In genomic region chr4:52721968-52722814, GRCh38 we compare ENCODE assay signal across 8 cellular contexts. TPM values are rescaled to one million over a fixed set of nuclear protein-coding genes. Genes with fewer than 3 reads are reported as not detected.
DNase-seq lines count a peak whose midpoint lies in the region; ATAC-seq and TF ChIP-seq lines count a peak whose summit lies in the region.

No MANE protein-coding gene starts in this region.

- ATAC-seq in HG03460 (IDR thresholded peaks at IDR 0.05; ENCODE audit: unreplicated experiment) = peak; percentile 97

- DNase-seq in BJ (ENCODE audit: low read depth) (peak; percentile 81), GM19240 (ENCODE audit: insufficient read length, low spot score) (peak; percentile 68), NCI-H69 (lab: John Stamatoyannopoulos, UW) (peak; percentile 96), ecto neural progenitor cell (ENCODE audit: low spot score) (peak; percentile 95), lower leg skin (ENCODE audit: low spot score in 2 of 2) (peak; percentile 93 to 98)
- peak; percentile 93 for DNase-seq in activated CD4-positive, alpha-beta memory T cell treated with anti-CD3 and anti-CD28 coated beads, Interleukin-2, amount 10 ng/mL, durations not matched to agents 7 days and 5 days
- peak; percentile 84 to 90 for DNase-seq in stimulated activated CD4-positive, alpha-beta T cell treated with anti-CD3 and anti-CD28 coated beads, Interleukin-4, amount 100 ng/mL, for 4 hours

- H3K4me3 ChIP-seq in BJ (ENCODE audit: low read depth, low read length) = peak overlapping the region; percentile 86
- H3K4me3 ChIP-seq in lower leg skin (ENCODE audit: low read depth, poor library complexity, severe bottlenecking) = peak overlapping the region; percentile 57

- POLR2A ChIA-PET in BJ (lab: Charles Lee) = interaction anchor here (0.6 to 1.0 kb wide), 6 partner anchors 10 to 286 kb away, joined by 3 to 17 read pairs (median 4); no protein-coding TSS in a partner anchor
- POLR2A ChIA-PET in activated CD4-positive, alpha-beta memory T cell treated with anti-CD3 and anti-CD28 coated beads, Interleukin-2, amount 10 ng/mL, durations not matched to agents 7 days and 5 days (lab: Charles Lee) = interaction anchor here (0.7 to 4.0 kb wide), 9 partner anchors 10 to 880 kb away, joined by 3 to 127 read pairs (median 4); no protein-coding TSS in a partner anchor

- peaks cover 17% of the 10 kb centered on the region for H3K36me3 Mint-ChIP-seq in activated CD4-positive, alpha-beta memory T cell treated with anti-CD3 and anti-CD28 coated beads, Interleukin-2, amount 10 ng/mL, durations not matched to agents 7 days and 5 days (ENCODE audit: low read depth)

- peaks cover 21% of the 10 kb centered on the region for H3K4me1 Mint-ChIP-seq in activated CD4-positive, alpha-beta memory T cell treated with anti-CD3 and anti-CD28 coated beads, Interleukin-2, amount 10 ng/mL, durations not matched to agents 7 days and 5 days

- no peak for TF ChIP-seq CTCF in BJ (IDR thresholded peaks at IDR 0.05; ENCODE audit: insufficient read depth, low read depth, low read length)
- no peak for TF ChIP-seq CTCF in lower leg skin (IDR thresholded peaks at IDR 0.05)

- H3K27me3 Mint-ChIP-seq in activated CD4-positive, alpha-beta memory T cell treated with anti-CD3 and anti-CD28 coated beads, Interleukin-2, amount 10 ng/mL, durations not matched to agents 7 days and 5 days = no peaks in the 10 kb centered on the region

- peak overlapping the region; percentile 70 for H3K27ac Mint-ChIP-seq in activated CD4-positive, alpha-beta memory T cell treated with anti-CD3 and anti-CD28 coated beads, Interleukin-2, amount 10 ng/mL, durations not matched to agents 7 days and 5 days

- no peaks in the 10 kb centered on the region for H3K27me3 ChIP-seq in BJ (ENCODE audit: control insufficient read depth, insufficient read depth, low read length)

- H3K36me3 ChIP-seq in BJ (ENCODE audit: control insufficient read depth, insufficient read depth, low read length) = no peaks in the 10 kb centered on the region

- intact Hi-C loops in lower leg skin (cut with DNase I; ENCODE audit: low total_unique reads) = no loop called here

- no peaks in the 10 kb centered on the region for H3K9me3 Mint-ChIP-seq in activated CD4-positive, alpha-beta memory T cell treated with anti-CD3 and anti-CD28 coated beads, Interleukin-2, amount 10 ng/mL, durations not matched to agents 7 days and 5 days

- H3K4me3 Mint-ChIP-seq in activated CD4-positive, alpha-beta memory T cell treated with anti-CD3 and anti-CD28 coated beads, Interleukin-2, amount 10 ng/mL, durations not matched to agents 7 days and 5 days = peak overlapping the region; percentile 80

- CTCF ChIA-PET in BJ (lab: Yijun Ruan, JAX) = interaction anchor here (0.7 to 1.8 kb wide), 6 partner anchors 9 to 255 kb away, joined by 3 to 9 read pairs (median 4); no protein-coding TSS in a partner anchor
- CTCF ChIA-PET in activated CD4-positive, alpha-beta memory T cell treated with anti-CD3 and anti-CD28 coated beads, Interleukin-2, amount 10 ng/mL, durations not matched to agents 7 days and 5 days (lab: Charles Lee) = interaction anchor here (1.0 to 1.9 kb wide), 3 partner anchors 10 to 260 kb away, joined by 3 to 10 read pairs (median 8); no protein-coding TSS in a partner anchor

- WGBS in lower leg skin, 2 donors = 1% methylated on average over 48 to 54 of the region's 56 CpGs

- TF ChIP-seq POLR2A in lower leg skin (IDR thresholded peaks at IDR 0.05) = no peak

RNA-seq across cellular contexts. Expression of gene ERVMER34-1, which starts 29.0 kb away (rescaled TPM):
- 0.05 and 0.10 TPM in 2 replicates for polyA plus RNA-seq in BJ (2011; rRNA removed)
- 0.05 TPM in 1 of 2 replicates, not detected in the other for polyA minus RNA-seq in BJ (2011; rRNA and poly(A)+ RNA removed)
- total RNA-seq in activated CD4-positive, alpha-beta memory T cell treated with anti-CD3 and anti-CD28 coated beads, Interleukin-2, amount 10 ng/mL, durations not matched to agents 7 days and 5 days = not detected
- 1 to 10 TPM in 1 of 4 donors, under 1 TPM in 2, not detected in 1; 0.08 to 1.3 (median 0.94) TPM for total RNA-seq in lower leg skin

Comparison
In these comparisons a context has a peak if more than half of its experiments do, and no peak if none do; other contexts are left out.
1. Peak in every context shown above with its lines: DNase-seq, ATAC-seq and H3K4me3 ChIP-seq.